Comparison of ENCODE assay signal across 24 cellular contexts in genomic region chr2:8244634-8245033, GRCh38.
DNase-seq lines count a peak whose midpoint lies in the region; TF ChIP-seq lines count a peak whose summit lies in the region.
"Had no signal": no experiment of that assay in that cellular context is flagged by ENCODE, and none has a peak within 500 bp of the region (broad histone marks: within the 10 kb centered on the region; RNA-seq: fewer than 3 reads in every experiment).

No MANE protein-coding gene starts in this region.

- H3K27me3 ChIP-seq in esophagus squamous epithelium (no peaks in the 10 kb centered on the region), GM23248 (replicated peaks; ENCODE audit: insufficient read depth) (no peaks in the 10 kb centered on the region)
- H3K27me3 ChIP-seq: body of pancreas, suprapubic skin had no signal

- peaks cover 16 to 42% of the 10 kb centered on the region in 2 donors for H3K4me1 Mint-ChIP-seq in immature natural killer cell

- no peak overlapping the region for H3K27ac ChIP-seq in esophagus squamous epithelium
- H3K27ac ChIP-seq in GM23248: no peak overlapping the region
- H3K27ac ChIP-seq: body of pancreas, C4-2B, suprapubic skin had no signal

- H4K20me1 ChIP-seq in GM23248 (ENCODE audit: insufficient read depth): no peaks in the 10 kb centered on the region

- TF ChIP-seq CTCF in esophagus squamous epithelium (IDR thresholded peaks at IDR 0.05): no peak

- H3K4me3 Mint-ChIP-seq in immature natural killer cell: peak overlapping the region in 1 of 5 donors; percentile 36
- H3K4me3 Mint-ChIP-seq: activated B cell treated with CpG ODN at 0.5 μM for 24 hours; activated naive CD8-positive, alpha-beta T cell treated with anti-CD3 and anti-CD28 coated beads, Interleukin-2, amount 10 ng/mL, durations not matched to agents 7 days and 5 days; activated T-cell treated with anti-CD3 and anti-CD28 coated beads, Interleukin-2, amount 50 U/mL, for 72 hours; endodermal cell; nephron progenitor cell had no signal

- peaks cover 0 to 6% (median 2%) of the 10 kb centered on the region in 3 donors for H3K27me3 Mint-ChIP-seq in immature natural killer cell (ENCODE audit: low read depth in 3 of 3)
- H3K27me3 Mint-ChIP-seq: activated naive CD8-positive, alpha-beta T cell treated with anti-CD3 and anti-CD28 coated beads, Interleukin-2, amount 10 ng/mL, durations not matched to agents 7 days and 5 days had no signal

- H3K4me1 ChIP-seq in esophagus squamous epithelium (peaks cover 0 to 11% (median 3%) of the 10 kb centered on the region in 3 donors), GM23248 (ENCODE audit: insufficient read depth) (peaks cover 28% of the 10 kb centered on the region)
- H3K4me1 ChIP-seq: body of pancreas had no signal

- no peaks in the 10 kb centered on the region for H3K79me2 ChIP-seq in GM23248 (ENCODE audit: insufficient read depth)

- H3K27ac Mint-ChIP-seq in immature natural killer cell: peak overlapping the region in 5 of 6 donors; percentile 7 to 55 (median 33)
- H3K27ac Mint-ChIP-seq: activated B cell treated with CpG ODN at 0.5 μM for 24 hours; activated naive CD8-positive, alpha-beta T cell treated with anti-CD3 and anti-CD28 coated beads, Interleukin-2, amount 10 ng/mL, durations not matched to agents 7 days and 5 days; activated T-cell treated with anti-CD3 and anti-CD28 coated beads, Interleukin-2, amount 50 U/mL, for 72 hours; endodermal cell; nephron progenitor cell had no signal

- no peak overlapping the region for H2AFZ ChIP-seq in GM23248

- H3K36me3 Mint-ChIP-seq in immature natural killer cell: peaks cover 51 to 77% (median 75%) of the 10 kb centered on the region in 3 donors

- H3K9me3 ChIP-seq in esophagus squamous epithelium (no peaks in the 10 kb centered on the region), GM23248 (ENCODE audit: low read depth) (no peaks in the 10 kb centered on the region)
- H3K9me3 ChIP-seq: body of pancreas, suprapubic skin had no signal

- H3K4me3 ChIP-seq in esophagus squamous epithelium (no peak overlapping the region), GM23248 (no peak overlapping the region)
- H3K4me3 ChIP-seq: body of pancreas, suprapubic skin had no signal

- DNase-seq in SIG-M5 treated with dmso at 0.1 percent for 504 hours (lab: John Stamatoyannopoulos, UW; ENCODE audit: unreplicated experiment) (peak; percentile 62), SIG-M5 (lab: John Stamatoyannopoulos, UW) (no peak), RPMI8226 (peak; percentile 25), immature natural killer cell (no peak), esophagus squamous epithelium (lab: John Stamatoyannopoulos, UW) (no peak), NCI-H1417 treated with DMSO at 0.1 percent for 48 hours (lab: John Stamatoyannopoulos, UW) (no peak), GM23248 (no peak)
- no peak for DNase-seq in activated effector memory CD4-positive, alpha-beta T cell treated with Interleukin-2 at 50 U/mL for 16 hours
- DNase-seq: 8988T; activated B cell treated with CpG ODN at 0.5 μM for 24 hours; activated naive CD8-positive, alpha-beta T cell treated with anti-CD3 and anti-CD28 coated beads, Interleukin-2, amount 10 ng/mL, durations not matched to agents 7 days and 5 days; activated T-cell treated with anti-CD3 and anti-CD28 coated beads, Interleukin-2, amount 50 U/mL, for 72 hours; endodermal cell; GOT3; islet precursor cell; mesenchymal stem cell; NCI-H1105 treated with DMSO at 0.1 percent for 48 hours; NCI-H2171; NCI-H774; nephron progenitor cell; stimulated activated CD4-positive, alpha-beta T cell treated with anti-CD3 and anti-CD28 coated beads, Interleukin-4, amount 100 ng/mL, for 4 hours had no signal

- intact Hi-C loops in esophagus squamous epithelium (cut with DNase I): no loop called here

- H3K4me2 ChIP-seq in GM23248 (ENCODE audit: unreplicated experiment): no peak overlapping the region

- H3K9ac ChIP-seq in GM23248: no peak overlapping the region

- H3K36me3 ChIP-seq in esophagus squamous epithelium: no peaks in the 10 kb centered on the region
- H3K36me3 ChIP-seq in GM23248 (ENCODE audit: low read depth): no peaks in the 10 kb centered on the region
- H3K36me3 ChIP-seq: suprapubic skin had no signal

- TF ChIP-seq POLR2A in esophagus squamous epithelium (IDR thresholded peaks at IDR 0.05): no peak

- no peaks in the 10 kb centered on the region for H3K9me3 Mint-ChIP-seq in immature natural killer cell

- no peaks in the 10 kb centered on the region for H3K9me2 ChIP-seq in GM23248 (ENCODE audit: insufficient read depth)

- WGBS in esophagus squamous epithelium, 2 donors: 71 to 76% methylated on average over 2 of the region's 2 CpGs
- 83 to 92% methylated on average over 2 of the region's 2 CpGs for WGBS in GM23248 (ENCODE audit: low coverage in 1 of 2, low lambda C conversion rate in 2 of 2, missing lambda C conversion rate in 2 of 2), 2 experiments

- in situ Hi-C loops in GM23248 (cut with MboI): no loop called here

- peaks cover 17% of the 10 kb centered on the region; the same call in 1 of the 2 replicates for H3F3A ChIP-seq in GM23248 (ENCODE audit: insufficient read depth)

Comparison
In these comparisons a context has a peak if more than half of its experiments do, and no peak if none do; other contexts are left out.
1. DNase-seq: peak in SIG-M5 treated with dmso at 0.1 percent for 504 hours (single experiment) and RPMI8226 (single experiment); none in SIG-M5 (single experiment), immature natural killer cell (0 of 3), esophagus squamous epithelium (single experiment), NCI-H1417 treated with DMSO at 0.1 percent for 48 hours (single experiment), GM23248 (single experiment) and activated effector memory CD4-positive, alpha-beta T cell treated with Interleukin-2 at 50 U/mL for 16 hours (single experiment).